Comparison of ENCODE assay signal across 8 cellular contexts in genomic region chr20:50730765-50731054, GRCh38. TPM values are rescaled to one million over a fixed set of nuclear protein-coding genes. Genes with fewer than 3 reads are reported as not detected.
A peak's percentile ranks its signal among the peaks of the same experiment; 100 is the strongest.
DNase-seq lines count a peak whose midpoint lies in the region; ATAC-seq and TF ChIP-seq lines count a peak whose summit lies in the region.

No MANE protein-coding gene starts in this region.

- intact Hi-C loops in cardiac septum (cut with DNase I), result loop anchor here (10.0 kb wide), 1 partner anchor 256 kb away; no protein-coding TSS in a partner anchor
- intact Hi-C loops in lower leg skin (cut with DNase I; ENCODE audit: low total_unique reads), result no loop called here
- intact Hi-C loops in upper lobe of right lung (cut with DNase I), result no loop called here

- H3K36me3 Mint-ChIP-seq in activated naive CD8-positive, alpha-beta T cell treated with anti-CD3 and anti-CD28 coated beads, Interleukin-2, amount 50 U/mL, for 24 hours (ENCODE audit: low read depth), result no peaks in the 10 kb centered on the region

- H3K4me3 Mint-ChIP-seq in activated naive CD8-positive, alpha-beta T cell treated with anti-CD3 and anti-CD28 coated beads, Interleukin-2, amount 50 U/mL, for 24 hours, result peak overlapping the region; percentile 85

- H3K4me1 Mint-ChIP-seq in activated naive CD8-positive, alpha-beta T cell treated with anti-CD3 and anti-CD28 coated beads, Interleukin-2, amount 50 U/mL, for 24 hours, result peaks cover 39% of the 10 kb centered on the region

- ATAC-seq in activated naive CD8-positive, alpha-beta T cell treated with anti-CD3 and anti-CD28 coated beads, Interleukin-2, amount 50 U/mL, for 24 hours, result no peak
- ATAC-seq in upper lobe of right lung (no peak), HG02642 (IDR thresholded peaks at IDR 0.05; ENCODE audit: poor library complexity, unreplicated experiment) (no peak), esophagus mucosa (no peak), HG02885 (IDR thresholded peaks at IDR 0.05; ENCODE audit: poor library complexity, unreplicated experiment) (no peak)

- peaks cover 40% of the 10 kb centered on the region for H3K4me1 ChIP-seq in cardiac muscle cell (ENCODE audit: low read depth)
- H3K4me1 ChIP-seq in upper lobe of right lung, result peaks cover 21% of the 10 kb centered on the region

- 1% methylated on average over 19 to 26 of the region's 35 CpGs for whole genome bisulfite sequencing in lower leg skin, 2 donors

- H3K9me3 ChIP-seq in cardiac muscle cell (ENCODE audit: low read depth) (no peaks in the 10 kb centered on the region), upper lobe of right lung (no peaks in the 10 kb centered on the region)

- H3K36me3 ChIP-seq in cardiac muscle cell (no peaks in the 10 kb centered on the region), upper lobe of right lung (no peaks in the 10 kb centered on the region)

- no peaks in the 10 kb centered on the region for H3K9me3 Mint-ChIP-seq in activated naive CD8-positive, alpha-beta T cell treated with anti-CD3 and anti-CD28 coated beads, Interleukin-2, amount 50 U/mL, for 24 hours

- H3K27ac Mint-ChIP-seq in activated naive CD8-positive, alpha-beta T cell treated with anti-CD3 and anti-CD28 coated beads, Interleukin-2, amount 50 U/mL, for 24 hours, result peak overlapping the region; percentile 86

- TF ChIP-seq POLR2A in lower leg skin (IDR thresholded peaks at IDR 0.05), result no peak

- TF ChIP-seq CTCF in cardiac muscle cell (IDR thresholded peaks at IDR 0.05; ENCODE audit: low read depth, low read length), result no peak
- TF ChIP-seq CTCF in lower leg skin (IDR thresholded peaks at IDR 0.05), result no peak
- no peak for TF ChIP-seq CTCF in upper lobe of right lung (IDR thresholded peaks at IDR 0.05)

- no peaks in the 10 kb centered on the region for H3K27me3 ChIP-seq in cardiac muscle cell
- no peaks in the 10 kb centered on the region for H3K27me3 ChIP-seq in upper lobe of right lung

- H3K4me3 ChIP-seq in cardiac muscle cell (peak overlapping the region; percentile 47), lower leg skin (ENCODE audit: low read depth, poor library complexity, severe bottlenecking) (peak overlapping the region; percentile 56), upper lobe of right lung (peak overlapping the region; percentile 90)

- no peak for DNase-seq in cardiac muscle cell (ENCODE audit: low read depth in 1 of 2, low spot score in 1 of 2)
- no peak for DNase-seq in cardiac septum (ENCODE audit: low spot score)
- DNase-seq in activated naive CD8-positive, alpha-beta T cell treated with anti-CD3 and anti-CD28 coated beads, Interleukin-2, amount 50 U/mL, for 24 hours, result no peak
- DNase-seq in lower leg skin (ENCODE audit: low spot score in 2 of 2), result no peak
- no peak for DNase-seq in upper lobe of right lung

- peak overlapping the region; percentile 87 for H3K27ac ChIP-seq in cardiac muscle cell
- H3K27ac ChIP-seq in upper lobe of right lung, result peak overlapping the region; percentile 66

- H3K27me3 Mint-ChIP-seq in activated naive CD8-positive, alpha-beta T cell treated with anti-CD3 and anti-CD28 coated beads, Interleukin-2, amount 50 U/mL, for 24 hours, result no peaks in the 10 kb centered on the region

RNA-seq across cellular contexts. Expression of gene PARD6B, which starts 0.7 kb away (rescaled TPM):
- 15.5 and 20.0 TPM in 2 replicates for total RNA-seq in cardiac muscle cell
- polyA plus RNA-seq in cardiac muscle cell, result 10.2 and 20.4 TPM in 2 replicates
- 3.7 TPM for total RNA-seq in cardiac septum
- total RNA-seq in lower leg skin, result 10 to 100 TPM; 10.5 to 11.8 (median 10.9) TPM
- total RNA-seq in upper lobe of right lung, result 43.2 TPM
- 6.5 TPM for total RNA-seq in esophagus mucosa

RNA-seq across cellular contexts. Expression of gene RIPOR3, which starts 39.4 kb away (rescaled TPM):
- 3.0 and 3.8 TPM in 2 replicates for total RNA-seq in cardiac muscle cell
- polyA plus RNA-seq in cardiac muscle cell, result 0.91 and 4.8 TPM in 2 replicates
- 3.4 TPM for total RNA-seq in cardiac septum
- 10 to 100 TPM in 1 of 4 donors, 1 to 10 TPM in 3; 1.8 to 12.7 (median 4.9) TPM for total RNA-seq in lower leg skin
- total RNA-seq in upper lobe of right lung, result 6.8 TPM
- 1.2 TPM for total RNA-seq in esophagus mucosa
